1 cellular context compared by ENCODE assay signal in the genomic region with DNA sequence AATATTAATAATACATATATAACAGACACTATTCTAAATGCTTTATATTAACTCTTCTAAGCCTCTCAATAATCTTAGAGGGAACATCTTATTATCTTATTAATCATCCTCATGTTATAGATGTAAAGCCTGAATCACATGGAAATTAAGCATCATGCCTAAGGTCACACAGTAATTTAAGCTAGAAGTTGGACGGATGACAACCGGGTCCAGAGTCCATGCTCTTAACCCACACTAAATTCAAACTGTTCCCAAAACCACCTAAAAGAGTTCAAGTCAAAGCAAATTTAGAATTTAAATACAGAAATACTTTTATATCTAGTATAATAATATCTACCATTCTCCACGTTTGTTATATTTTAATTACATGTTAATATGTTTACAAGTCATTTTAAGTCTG.
A peak's percentile ranks its signal among the peaks of the same experiment; 100 is the strongest.
TF ChIP-seq lines count a peak whose summit lies in the region.

No MANE protein-coding gene starts in this region.

TF ChIP-seq in liver, 16 proteins besides CTCF, POLR2A, EP300 and RAD21 (continued from another document):
- TF ChIP-seq, protein P1, sequence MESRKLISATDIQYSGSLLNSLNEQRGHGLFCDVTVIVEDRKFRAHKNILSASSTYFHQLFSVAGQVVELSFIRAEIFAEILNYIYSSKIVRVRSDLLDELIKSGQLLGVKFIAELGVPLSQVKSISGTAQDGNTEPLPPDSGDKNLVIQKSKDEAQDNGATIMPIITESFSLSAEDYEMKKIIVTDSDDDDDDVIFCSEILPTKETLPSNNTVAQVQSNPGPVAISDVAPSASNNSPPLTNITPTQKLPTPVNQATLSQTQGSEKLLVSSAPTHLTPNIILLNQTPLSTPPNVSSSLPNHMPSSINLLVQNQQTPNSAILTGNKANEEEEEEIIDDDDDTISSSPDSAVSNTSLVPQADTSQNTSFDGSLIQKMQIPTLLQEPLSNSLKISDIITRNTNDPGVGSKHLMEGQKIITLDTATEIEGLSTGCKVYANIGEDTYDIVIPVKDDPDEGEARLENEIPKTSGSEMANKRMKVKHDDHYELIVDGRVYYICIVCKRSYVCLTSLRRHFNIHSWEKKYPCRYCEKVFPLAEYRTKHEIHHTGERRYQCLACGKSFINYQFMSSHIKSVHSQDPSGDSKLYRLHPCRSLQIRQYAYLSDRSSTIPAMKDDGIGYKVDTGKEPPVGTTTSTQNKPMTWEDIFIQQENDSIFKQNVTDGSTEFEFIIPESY (IDR thresholded peaks at IDR 0.05) = no peak
- TF ChIP-seq HNF4G (IDR thresholded peaks at IDR 0.05) (peak; percentile 57), JUND (IDR thresholded peaks at IDR 0.05) (peak in 1 of 2 donors; percentile 14), HNF4A (conservative IDR thresholded peaks at IDR 0.05) (peak; percentile 70 to 85), RXRA (IDR thresholded peaks at IDR 0.05) (peak in 1 of 2 donors; percentile 10)
TF ChIP-seq in liver: peak in this region for 4.
